ENCODE assay signal across 14 cellular contexts in the genomic region with DNA sequence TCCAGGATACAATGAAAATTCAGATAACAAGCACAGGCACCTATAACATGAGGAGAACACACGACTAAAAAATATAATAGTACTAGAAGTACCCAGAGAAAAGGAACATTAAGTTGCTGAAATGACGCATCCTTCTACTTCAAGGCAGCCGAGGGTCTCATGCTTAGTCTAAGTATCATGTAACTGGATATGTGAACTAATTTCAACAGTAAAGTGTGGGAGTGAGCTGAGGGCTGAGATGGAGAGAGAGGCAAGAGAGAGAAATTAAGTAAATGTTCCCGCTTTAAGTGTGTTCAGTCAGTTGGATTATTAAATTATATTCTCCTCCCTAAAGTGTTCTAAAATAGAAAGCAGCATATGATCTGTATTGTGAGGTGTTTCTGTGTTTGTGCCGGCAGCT.
A peak's percentile ranks its signal among the peaks of the same experiment; 100 is the strongest.
DNase-seq lines count a peak whose midpoint lies in the region; ATAC-seq and TF ChIP-seq lines count a peak whose summit lies in the region.
"Had no signal": no experiment of that assay in that cellular context is flagged by ENCODE, and none has a peak within 500 bp of the region (broad histone marks: within the 10 kb centered on the region; RNA-seq: fewer than 3 reads in every experiment).

No MANE protein-coding gene starts in this region.

- TF ChIP-seq POLR2A in gastroesophageal sphincter (IDR thresholded peaks at IDR 0.05), result no peak

- no peak for DNase-seq in activated T-cell treated with anti-CD3 and anti-CD28 coated beads, Interleukin-2, amount 50 U/mL, for 4 hours
- DNase-seq in activated T-cell treated with anti-CD3 and anti-CD28 coated beads, Interleukin-2, amount 50 U/mL, for 48 hours, result no peak
- no peak for DNase-seq in CD8-positive, alpha-beta memory T cell
- DNase-seq in activated CD4-positive, alpha-beta memory T cell treated with anti-CD3 and anti-CD28 coated beads for 36 hours, result no peak
- DNase-seq in left kidney (ENCODE audit: low read depth, low spot score), result peak; percentile 86
- no peak for DNase-seq in SW480 (ENCODE audit: low spot score)
- DNase-seq: CD8-positive, alpha-beta T cell; DMS79; NCI-H1417 treated with DMSO at 0.1 percent for 48 hours; NCI-H2029; NCI-H524 had no signal

- H3K4me1 ChIP-seq in CD8-positive, alpha-beta memory T cell (ENCODE audit: insufficient read depth, low read length), result peaks cover 35% of the 10 kb centered on the region
- no peaks in the 10 kb centered on the region for H3K4me1 ChIP-seq in gastroesophageal sphincter

- no peaks in the 10 kb centered on the region for H3K27me3 Mint-ChIP-seq in activated T-cell treated with anti-CD3 and anti-CD28 coated beads, Interleukin-2, amount 50 U/mL, for 4 hours (ENCODE audit: low read depth)
- H3K27me3 Mint-ChIP-seq in CD8-positive, alpha-beta memory T cell, result peaks cover 0 to 4% of the 10 kb centered on the region in 2 donors
- no peaks in the 10 kb centered on the region for H3K27me3 Mint-ChIP-seq in activated CD4-positive, alpha-beta memory T cell treated with anti-CD3 and anti-CD28 coated beads for 36 hours
- H3K27me3 Mint-ChIP-seq: B cell had no signal

- no peaks in the 10 kb centered on the region for H3K9me3 ChIP-seq in CD8-positive, alpha-beta memory T cell (ENCODE audit: low read length)
- no peaks in the 10 kb centered on the region for H3K9me3 ChIP-seq in gastroesophageal sphincter

- H3K27me3 ChIP-seq in CD8-positive, alpha-beta memory T cell (ENCODE audit: insufficient read depth, low read length, poor library complexity, severe bottlenecking), result no peaks in the 10 kb centered on the region
- H3K27me3 ChIP-seq in gastroesophageal sphincter, result no peaks in the 10 kb centered on the region

- no peaks in the 10 kb centered on the region for H3K36me3 ChIP-seq in CD8-positive, alpha-beta memory T cell (ENCODE audit: insufficient read depth, low read length)
- H3K36me3 ChIP-seq in gastroesophageal sphincter, result no peaks in the 10 kb centered on the region

- H3K27ac Mint-ChIP-seq in CD8-positive, alpha-beta memory T cell, result peak overlapping the region in 7 of 8 donors; percentile 4 to 65 (median 25)
- H3K27ac Mint-ChIP-seq in activated CD4-positive, alpha-beta memory T cell treated with anti-CD3 and anti-CD28 coated beads for 36 hours, result peak overlapping the region; percentile 72
- H3K27ac Mint-ChIP-seq: B cell; CD8-positive, alpha-beta T cell had no signal

- peak in 1 of 2 donors; percentile 25 for ATAC-seq in activated T-cell treated with anti-CD3 and anti-CD28 coated beads, Interleukin-2, amount 50 U/mL, for 4 hours
- no peak for ATAC-seq in gastroesophageal sphincter
- ATAC-seq: CD8-positive, alpha-beta T cell; K562 had no signal

- no peak overlapping the region for H3K27ac ChIP-seq in CD8-positive, alpha-beta memory T cell (ENCODE audit: low read depth, low read length)
- H3K27ac ChIP-seq in gastroesophageal sphincter, result no peak overlapping the region

- no peak for TF ChIP-seq EP300 in gastroesophageal sphincter (IDR thresholded peaks at IDR 0.05)

- H3K4me3 Mint-ChIP-seq in activated T-cell treated with anti-CD3 and anti-CD28 coated beads, Interleukin-2, amount 50 U/mL, for 4 hours, result peak overlapping the region; percentile 62
- H3K4me3 Mint-ChIP-seq in CD8-positive, alpha-beta memory T cell, result peak overlapping the region in 5 of 7 donors; percentile 21 to 51 (median 46)
- peak overlapping the region; percentile 56 for H3K4me3 Mint-ChIP-seq in activated CD4-positive, alpha-beta memory T cell treated with anti-CD3 and anti-CD28 coated beads for 36 hours
- H3K4me3 Mint-ChIP-seq: B cell; CD8-positive, alpha-beta T cell had no signal

- no peak overlapping the region for H3K4me3 ChIP-seq in CD8-positive, alpha-beta memory T cell (ENCODE audit: low read length)
- no peak overlapping the region for H3K4me3 ChIP-seq in gastroesophageal sphincter
- H3K4me3 ChIP-seq: K562 had no signal

- H3K36me3 Mint-ChIP-seq in activated T-cell treated with anti-CD3 and anti-CD28 coated beads, Interleukin-2, amount 50 U/mL, for 4 hours (ENCODE audit: insufficient read depth), result peaks cover 38% of the 10 kb centered on the region
- peaks cover 0 to 2% (median 0%) of the 10 kb centered on the region in 3 donors for H3K36me3 Mint-ChIP-seq in CD8-positive, alpha-beta memory T cell
- peaks cover 36% of the 10 kb centered on the region for H3K36me3 Mint-ChIP-seq in activated CD4-positive, alpha-beta memory T cell treated with anti-CD3 and anti-CD28 coated beads for 36 hours
- H3K36me3 Mint-ChIP-seq: CD8-positive, alpha-beta T cell had no signal

- POLR2A ChIA-PET in CD8-positive, alpha-beta memory T cell (lab: Charles Lee), result no interaction called here
- POLR2A ChIA-PET in activated CD4-positive, alpha-beta memory T cell treated with anti-CD3 and anti-CD28 coated beads for 36 hours (lab: Charles Lee), result interaction anchor here (0.8 to 6.3 kb wide), 5 partner anchors 8 to 364 kb away, joined by 3 to 53 read pairs (median 5); no protein-coding TSS in a partner anchor

- CTCF ChIA-PET in CD8-positive, alpha-beta memory T cell (lab: Charles Lee), result interaction anchor here (1.1 to 1.5 kb wide), 2 partner anchors 9 to 390 kb away, joined by 4 to 5 read pairs; no protein-coding TSS in a partner anchor
- CTCF ChIA-PET in activated CD4-positive, alpha-beta memory T cell treated with anti-CD3 and anti-CD28 coated beads for 36 hours (lab: Charles Lee), result interaction anchor here (0.9 to 4.2 kb wide), 8 partner anchors 10 to 391 kb away, joined by 3 to 32 read pairs (median 8); no protein-coding TSS in a partner anchor

- 84 to 90% methylated on average over 5 of the region's 5 CpGs for WGBS in gastroesophageal sphincter (ENCODE audit: low coverage in 1 of 2), 2 donors

- TF ChIP-seq CTCF in gastroesophageal sphincter (IDR thresholded peaks at IDR 0.05), result no peak

- H3K4me1 Mint-ChIP-seq in activated T-cell treated with anti-CD3 and anti-CD28 coated beads, Interleukin-2, amount 50 U/mL, for 4 hours (ENCODE audit: low read depth), result peaks cover 82% of the 10 kb centered on the region
- H3K4me1 Mint-ChIP-seq in CD8-positive, alpha-beta memory T cell, result peaks cover 18 to 53% (median 38%) of the 10 kb centered on the region in 3 donors
- H3K4me1 Mint-ChIP-seq in activated CD4-positive, alpha-beta memory T cell treated with anti-CD3 and anti-CD28 coated beads for 36 hours (ENCODE audit: low read depth), result peaks cover 88% of the 10 kb centered on the region

- H3K9me3 Mint-ChIP-seq in activated T-cell treated with anti-CD3 and anti-CD28 coated beads, Interleukin-2, amount 50 U/mL, for 4 hours, result no peaks in the 10 kb centered on the region
- H3K9me3 Mint-ChIP-seq in CD8-positive, alpha-beta memory T cell, result no peaks in the 10 kb centered on the region
- no peaks in the 10 kb centered on the region for H3K9me3 Mint-ChIP-seq in activated CD4-positive, alpha-beta memory T cell treated with anti-CD3 and anti-CD28 coated beads for 36 hours
- H3K9me3 Mint-ChIP-seq: CD8-positive, alpha-beta T cell had no signal

- intact Hi-C loops in activated CD4-positive, alpha-beta memory T cell treated with anti-CD3 and anti-CD28 coated beads for 36 hours (cut with micrococcal nuclease), result loop anchor here (2.0 kb wide), 1 partner anchor 26 kb away; no protein-coding TSS in a partner anchor
